1 cellular context compared by ENCODE assay signal in genomic region chr6:136784271-136784664, GRCh38.
TF ChIP-seq lines count a peak whose summit lies in the region.

No MANE protein-coding gene starts in this region.

TF ChIP-seq in IMR-90, 13 proteins besides CTCF, POLR2A, EP300 and RAD21:
- no peak for TF ChIP-seq SMC3 (IDR thresholded peaks at IDR 0.05; ENCODE audit: low read depth, low read length)
